20 cellular contexts compared by ENCODE assay signal in genomic region chr18:78587096-78587495, GRCh38.
"Had no signal": no experiment of that assay in that cellular context is flagged by ENCODE, and none has a peak within 500 bp of the region (broad histone marks: within the 10 kb centered on the region; RNA-seq: fewer than 3 reads in every experiment).

No MANE protein-coding gene starts in this region.

- H3K4me3 ChIP-seq: adrenal gland, ascending aorta, breast epithelium, heart left ventricle, pancreas, psoas muscle, stomach, vagina had no signal

- H3K4me1 ChIP-seq: adrenal gland, ascending aorta, breast epithelium, heart left ventricle, pancreas, psoas muscle, stomach, vagina had no signal

- H3K36me3 ChIP-seq: adrenal gland, ascending aorta, breast epithelium, heart left ventricle, neutrophil, pancreas, stomach, vagina had no signal

- H3K27ac ChIP-seq: adrenal gland, ascending aorta, breast epithelium, heart left ventricle, neutrophil, pancreas, psoas muscle, stomach, vagina had no signal

- ATAC-seq: activated T-helper 17 cell treated with anti-CD3 and anti-CD28 coated beads, Interleukin-2, amount 50 U/mL, for 72 hours; left colon; pancreas; psoas muscle; right cardiac atrium; WTC11 had no signal

- H3K27me3 ChIP-seq: adrenal gland, ascending aorta, heart left ventricle, neutrophil, pancreas, vagina had no signal

- H3K9me3 ChIP-seq: adrenal gland, neutrophil, pancreas had no signal

- DNase-seq: activated CD4-positive, alpha-beta T cell treated with anti-CD3 and anti-CD28 coated beads, Interleukin-2, amount 50 U/mL, for 4 hours; adrenal gland; cerebellar nuclear complex; cortex of kidney; heart left ventricle; left colon; pancreas; psoas muscle; right cardiac atrium; stimulated activated CD4-positive, alpha-beta T cell treated with anti-CD3 and anti-CD28 coated beads, Interleukin-12 subunit alpha, Interleukin-12 subunit beta, amount 100 ng/mL, for 4 hours; stimulated activated CD4-positive, alpha-beta T cell treated with anti-CD3 and anti-CD28 coated beads, Interleukin-1b, Interleukin-23, amount 100 ng/mL, for 48 hours; stomach; T1000; trophoblast cell had no signal
